Comparison of ENCODE assay signal across 4 cellular contexts in genomic region chr2:236141616-236142015, GRCh38. TPM values are rescaled to one million over a fixed set of nuclear protein-coding genes. Genes with fewer than 3 reads are reported as not detected.
"Had no signal": no experiment of that assay in that cellular context is flagged by ENCODE, and none has a peak within 500 bp of the region (broad histone marks: within the 10 kb centered on the region; RNA-seq: fewer than 3 reads in every experiment).

No MANE protein-coding gene starts in this region.

RNA-seq across cellular contexts. Expression of gene GBX2, which starts 26.6 kb away (rescaled TPM):
- total RNA-seq: MCF 10A, OCI-LY7, PC-9, Right ventricle myocardium inferior had no signal
